29 cellular contexts compared by ENCODE assay signal in genomic region chr1:160874935-160875334, GRCh38. TPM values are rescaled to one million over a fixed set of nuclear protein-coding genes. Genes with fewer than 3 reads are reported as not detected.
A peak's percentile ranks its signal among the peaks of the same experiment; 100 is the strongest.
DNase-seq lines count a peak whose midpoint lies in the region; ATAC-seq, FAIRE-seq and TF ChIP-seq lines count a peak whose summit lies in the region.
"Had no signal": no experiment of that assay in that cellular context is flagged by ENCODE, and none has a peak within 500 bp of the region (broad histone marks: within the 10 kb centered on the region; RNA-seq: fewer than 3 reads in every experiment).

No MANE protein-coding gene starts in this region.

- FAIRE-seq in K562 (lab: Jason Lieb, UNC) = no peak

- no peaks in the 10 kb centered on the region for H3K36me3 ChIP-seq in K562 (ENCODE audit: control insufficient read depth, insufficient read depth, low read length)
- H3K36me3 ChIP-seq: heart right ventricle, right lobe of liver had no signal

- 2% methylated on average over 3 of the region's 3 CpGs for WGBS in K562 (ENCODE audit: insufficient coverage, low coverage, missing lambda C conversion rate)

- no peak overlapping the region for H3K4me3 ChIP-seq in K562
- H3K4me3 ChIP-seq: heart right ventricle, right lobe of liver, testis had no signal

- no peaks in the 10 kb centered on the region for H4K20me1 ChIP-seq in K562 (replicated peaks; ENCODE audit: control insufficient read depth, insufficient read depth, low read length)

- no peak overlapping the region for H2AFZ ChIP-seq in K562 (ENCODE audit: low read depth, low read length)

- H3K27ac Mint-ChIP-seq in activated naive CD4-positive, alpha-beta T cell treated with anti-CD3 and anti-CD28 coated beads for 36 hours = no peak overlapping the region
- no peak overlapping the region for H3K27ac Mint-ChIP-seq in stimulated activated memory B cell treated with anti-CD40 and anti-IgM and Interleukin-4, amounts not matched to agents 10 μg/mL and 1 μg/mL and 100 μg/mL, for 72 hours
- H3K27ac Mint-ChIP-seq in activated T-helper 2 cell treated with anti-CD3 and anti-CD28 coated beads, Interferon-gamma antibody, Interleukin-2, Interleukin-4, amounts not matched to agents 10 μg/mL and 5 μg/mL and 100 μg/mL, durations not matched to agents 14 hours and 24 hours and 36 hours = no peak overlapping the region
- H3K27ac Mint-ChIP-seq: activated T-helper 1 cell treated with anti-CD3 and anti-CD28 coated beads, Interleukin-12 subunit alpha, Interleukin-12 subunit beta, Interleukin-2, Interleukin-4 antibody, amounts not matched to agents 30 ng/mL and 10 ng/mL and 1 ng/mL, durations not matched to agents 14 hours and 24 hours and 36 hours; CD4-positive, CD25-positive, alpha-beta regulatory T cell had no signal

- H3K27me3 Mint-ChIP-seq in activated naive CD4-positive, alpha-beta T cell treated with anti-CD3 and anti-CD28 coated beads for 36 hours (ENCODE audit: low read depth) = no peaks in the 10 kb centered on the region
- H3K27me3 Mint-ChIP-seq in stimulated activated memory B cell treated with anti-CD40 and anti-IgM and Interleukin-4, amounts not matched to agents 10 μg/mL and 1 μg/mL and 100 μg/mL, for 72 hours = peaks cover 10% of the 10 kb centered on the region
- peaks cover 5% of the 10 kb centered on the region for H3K27me3 Mint-ChIP-seq in activated T-helper 2 cell treated with anti-CD3 and anti-CD28 coated beads, Interferon-gamma antibody, Interleukin-2, Interleukin-4, amounts not matched to agents 10 μg/mL and 5 μg/mL and 100 μg/mL, durations not matched to agents 14 hours and 24 hours and 36 hours (ENCODE audit: low read depth)

- no peak overlapping the region for H3K4me3 Mint-ChIP-seq in activated naive CD4-positive, alpha-beta T cell treated with anti-CD3 and anti-CD28 coated beads for 36 hours
- no peak overlapping the region for H3K4me3 Mint-ChIP-seq in stimulated activated memory B cell treated with anti-CD40 and anti-IgM and Interleukin-4, amounts not matched to agents 10 μg/mL and 1 μg/mL and 100 μg/mL, for 72 hours
- H3K4me3 Mint-ChIP-seq in activated T-helper 2 cell treated with anti-CD3 and anti-CD28 coated beads, Interferon-gamma antibody, Interleukin-2, Interleukin-4, amounts not matched to agents 10 μg/mL and 5 μg/mL and 100 μg/mL, durations not matched to agents 14 hours and 24 hours and 36 hours (ENCODE audit: low read depth) = no peak overlapping the region
- H3K4me3 Mint-ChIP-seq: activated T-helper 1 cell treated with anti-CD3 and anti-CD28 coated beads, Interleukin-12 subunit alpha, Interleukin-12 subunit beta, Interleukin-2, Interleukin-4 antibody, amounts not matched to agents 30 ng/mL and 10 ng/mL and 1 ng/mL, durations not matched to agents 14 hours and 24 hours and 36 hours; CD4-positive, CD25-positive, alpha-beta regulatory T cell had no signal

- no peak overlapping the region for H3K9ac ChIP-seq in K562 (ENCODE audit: insufficient read depth in 1 of 2, low read depth in 2 of 2, low read length in 2 of 2)
- H3K9ac ChIP-seq: SK-N-SH had no signal

- H3K9me3 ChIP-seq in K562 (replicated peaks; ENCODE audit: control insufficient read depth, insufficient read depth, low read depth, low read length) = no peaks in the 10 kb centered on the region
- H3K9me3 ChIP-seq: heart right ventricle, right lobe of liver, SK-N-SH, testis had no signal

- no peak for TF ChIP-seq RAD21 in K562 (CRISPR knock-in tag; conservative IDR thresholded peaks at IDR 0.05 in 1 of 2, IDR thresholded peaks at IDR 0.05 in 1 of 2)

- ATAC-seq in K562 = no peak
- ATAC-seq in stimulated activated memory B cell treated with anti-CD40 and anti-IgM and Interleukin-4, amounts not matched to agents 10 μg/mL and 1 μg/mL and 100 μg/mL, for 72 hours = peak; percentile 36
- no peak for ATAC-seq in GM18861 (IDR thresholded peaks at IDR 0.05; ENCODE audit: unreplicated experiment)
- ATAC-seq: heart right ventricle, left lobe of liver had no signal

- TF ChIP-seq EP300 in K562 (IDR thresholded peaks at IDR 0.05; ENCODE audit: low read length) = no peak

- H3K9me3 Mint-ChIP-seq in activated naive CD4-positive, alpha-beta T cell treated with anti-CD3 and anti-CD28 coated beads for 36 hours = no peaks in the 10 kb centered on the region
- no peaks in the 10 kb centered on the region for H3K9me3 Mint-ChIP-seq in stimulated activated memory B cell treated with anti-CD40 and anti-IgM and Interleukin-4, amounts not matched to agents 10 μg/mL and 1 μg/mL and 100 μg/mL, for 72 hours
- H3K9me3 Mint-ChIP-seq in activated T-helper 2 cell treated with anti-CD3 and anti-CD28 coated beads, Interferon-gamma antibody, Interleukin-2, Interleukin-4, amounts not matched to agents 10 μg/mL and 5 μg/mL and 100 μg/mL, durations not matched to agents 14 hours and 24 hours and 36 hours = no peaks in the 10 kb centered on the region
- H3K9me3 Mint-ChIP-seq: activated T-helper 1 cell treated with anti-CD3 and anti-CD28 coated beads, Interleukin-12 subunit alpha, Interleukin-12 subunit beta, Interleukin-2, Interleukin-4 antibody, amounts not matched to agents 30 ng/mL and 10 ng/mL and 1 ng/mL, durations not matched to agents 14 hours and 24 hours and 36 hours; CD4-positive, CD25-positive, alpha-beta regulatory T cell; naive B cell had no signal

- CTCF ChIA-PET in activated naive CD4-positive, alpha-beta T cell treated with anti-CD3 and anti-CD28 coated beads for 36 hours (lab: Charles Lee) = interaction anchor here (0.7 to 1.8 kb wide), 3 partner anchors 39 to 623 kb away, joined by 3 to 7 read pairs (median 3); no protein-coding TSS in a partner anchor
- CTCF ChIA-PET in K562 (lab: Yijun Ruan, JAX; ENCODE audit: low intra/inter-chr PET ratio) = no interaction called here

- H3K9me1 ChIP-seq in K562 (ENCODE audit: control insufficient read depth, insufficient read depth, low read length) = no peaks in the 10 kb centered on the region

- DNase-seq in activated naive CD4-positive, alpha-beta T cell treated with anti-CD3 and anti-CD28 coated beads for 36 hours = peak; percentile 38
- no peak for DNase-seq in activated naive CD4-positive, alpha-beta T cell (lab: John Stamatoyannopoulos, UW)
- DNase-seq in M059J (ENCODE audit: low read depth) (peak; percentile 5), K562 (ENCODE audit: extremely low read depth in 1 of 4, low spot score in 3 of 4) (no peak), globus pallidus (ENCODE audit: low spot score) (no peak)
- no peak for DNase-seq in activated T-helper 2 cell treated with anti-CD3 and anti-CD28 coated beads, Interferon-gamma antibody, Interleukin-2, Interleukin-4, amounts not matched to agents 10 μg/mL and 5 μg/mL and 100 μg/mL, durations not matched to agents 14 hours and 24 hours and 36 hours (ENCODE audit: low spot score)
- DNase-seq: aorta; CD4-positive, CD25-positive, alpha-beta regulatory T cell; central memory CD4-positive, alpha-beta T cell; heart right ventricle; KBM-7; naive B cell; NCI-H1694; NCI-H2171 treated with DMSO at 0.1 percent for 48 hours; NCI-H526; right lobe of liver; RPMI8226; SK-N-SH; testis had no signal

- no peak for TF ChIP-seq CTCF in K562 (IDR thresholded peaks at IDR 0.05 in 2 of 3, conservative IDR thresholded peaks at IDR 0.05 in 1 of 3; ENCODE audit: insufficient read depth in 2 of 3, low read depth in 1 of 3, low read length in 3 of 3)

- H3K27ac ChIP-seq in K562 (ENCODE audit: extremely low read depth, low read depth, low read length) = no peak overlapping the region
- H3K27ac ChIP-seq: epithelial cell of prostate, heart right ventricle, right lobe of liver, testis had no signal

- peaks cover 5 to 31% of the 10 kb centered on the region in 2 experiments; a peak in 4 of 5 replicates for H3K27me3 ChIP-seq in K562 (ENCODE audit: control insufficient read depth in 2 of 2, insufficient read depth in 2 of 2, low read length in 2 of 2)
- H3K27me3 ChIP-seq: right lobe of liver, testis had no signal

- H3K4me1 Mint-ChIP-seq in activated naive CD4-positive, alpha-beta T cell treated with anti-CD3 and anti-CD28 coated beads for 36 hours (ENCODE audit: low read depth) = peaks cover 16% of the 10 kb centered on the region
- peaks cover 22% of the 10 kb centered on the region for H3K4me1 Mint-ChIP-seq in stimulated activated memory B cell treated with anti-CD40 and anti-IgM and Interleukin-4, amounts not matched to agents 10 μg/mL and 1 μg/mL and 100 μg/mL, for 72 hours
- peaks cover 10% of the 10 kb centered on the region for H3K4me1 Mint-ChIP-seq in activated T-helper 2 cell treated with anti-CD3 and anti-CD28 coated beads, Interferon-gamma antibody, Interleukin-2, Interleukin-4, amounts not matched to agents 10 μg/mL and 5 μg/mL and 100 μg/mL, durations not matched to agents 14 hours and 24 hours and 36 hours (ENCODE audit: low read depth)

- no peak overlapping the region for H3K4me2 ChIP-seq in K562 (ENCODE audit: insufficient read depth, low read length)
- H3K4me2 ChIP-seq: SK-N-SH had no signal

- in situ Hi-C loops in K562 (cut with MboI) = no loop called here

- intact Hi-C loops in activated naive CD4-positive, alpha-beta T cell treated with anti-CD3 and anti-CD28 coated beads for 36 hours (cut with micrococcal nuclease) = loop anchor here (5.0 kb wide), 1 partner anchor 193 kb away; no protein-coding TSS in a partner anchor
- intact Hi-C loops in K562 (cut with micrococcal nuclease) = no loop called here
- intact Hi-C loops in activated T-helper 2 cell treated with anti-CD3 and anti-CD28 coated beads, Interferon-gamma antibody, Interleukin-2, Interleukin-4, amounts not matched to agents 10 μg/mL and 5 μg/mL and 100 μg/mL, durations not matched to agents 14 hours and 24 hours and 36 hours (cut with micrococcal nuclease) = loop anchor here (5.0 kb wide), 2 partner anchors 78 to 193 kb away; partner anchors contain the start of gene LY9

- no peak for TF ChIP-seq POLR2A in K562 (conservative IDR thresholded peaks at IDR 0.05)

- no peaks in the 10 kb centered on the region for H3K36me3 Mint-ChIP-seq in activated naive CD4-positive, alpha-beta T cell treated with anti-CD3 and anti-CD28 coated beads for 36 hours (ENCODE audit: low read depth)
- no peaks in the 10 kb centered on the region for H3K36me3 Mint-ChIP-seq in stimulated activated memory B cell treated with anti-CD40 and anti-IgM and Interleukin-4, amounts not matched to agents 10 μg/mL and 1 μg/mL and 100 μg/mL, for 72 hours
- H3K36me3 Mint-ChIP-seq in activated T-helper 2 cell treated with anti-CD3 and anti-CD28 coated beads, Interferon-gamma antibody, Interleukin-2, Interleukin-4, amounts not matched to agents 10 μg/mL and 5 μg/mL and 100 μg/mL, durations not matched to agents 14 hours and 24 hours and 36 hours (ENCODE audit: low read depth) = no peaks in the 10 kb centered on the region
- H3K36me3 Mint-ChIP-seq: naive B cell had no signal

- no peaks in the 10 kb centered on the region for H3K4me1 ChIP-seq in K562 (replicated peaks in 1 of 2; ENCODE audit: control insufficient read depth in 2 of 2, insufficient read depth in 2 of 2, low read length in 2 of 2)
- H3K4me1 ChIP-seq: right lobe of liver, testis had no signal

- BruUV-seq in K562 (replicated peaks; lab: Mats Ljungman, UMichigan) = no TSS peak

- no peaks in the 10 kb centered on the region for H3K79me2 ChIP-seq in K562 (ENCODE audit: control insufficient read depth, insufficient read depth, low read length)

- POLR2A ChIA-PET in K562 (lab: Yijun Ruan, JAX) = no interaction called here

RNA-seq across cellular contexts. Expression of gene ITLN1, which starts 10.0 kb away (rescaled TPM):
- total RNA-seq in activated naive CD4-positive, alpha-beta T cell treated with anti-CD3 and anti-CD28 coated beads for 36 hours = not detected
- not detected in 2 replicates for total RNA-seq in M059J (2014; rRNA removed; shearing (Covaris generic))
- total RNA-seq in K562 (2011; cell fraction: chromatin; rRNA removed; ENCODE audit: low replicate concordance) = not detected in 2 replicates
- total RNA-seq in K562 (2011; cell fraction: nucleolus; rRNA removed) = not detected in 2 replicates
- total RNA-seq in K562 (2011; cell fraction: nucleoplasm; rRNA removed) = not detected in 2 replicates
- total RNA-seq in K562 (2014; rRNA removed) (not detected in 2 replicates), K562 (2014; rRNA removed; fragmentation: Illumina TruSeq; extraction: Trizol) (not detected in 2 replicates), K562 (2015; rRNA removed; fragmentation: Illumina TruSeq; extraction: Trizol) (not detected in 2 replicates), K562 (2021) (not detected in 2 replicates)
- polyA plus RNA-seq in K562 (2011; rRNA removed) (not detected in 2 replicates), K562 (2014; fragmentation: Illumina TruSeq; extraction: Trizol) (not detected in 2 replicates), K562 (2014; fragmentation: Nextera tagmentation; extraction: Ambion mirVana) (not detected), K562 (2014; rRNA removed) (not detected in 2 replicates)
- polyA plus RNA-seq in K562 (2011; cell fraction: cytosol; rRNA removed) = not detected in 2 replicates
- not detected in 2 replicates for polyA plus RNA-seq in K562 (2011; cell fraction: nucleus; rRNA removed)
- polyA plus RNA-seq in K562 (2012) = not detected in 2 replicates
- polyA minus RNA-seq in K562 (2011; rRNA and poly(A)+ RNA removed) = not detected in 2 replicates
- not detected in 2 replicates for polyA minus RNA-seq in K562 (2011; cell fraction: cytosol; rRNA and poly(A)+ RNA removed)
- polyA minus RNA-seq in K562 (2011; cell fraction: nucleus; rRNA and poly(A)+ RNA removed) = not detected in 2 replicates
- not detected in 2 replicates for total RNA-seq in activated T-helper 2 cell treated with anti-CD3 and anti-CD28 coated beads, Interferon-gamma antibody, Interleukin-2, Interleukin-4, amounts not matched to agents 10 μg/mL and 5 μg/mL and 100 μg/mL, durations not matched to agents 14 hours and 24 hours and 36 hours
- total RNA-seq: activated CD8-positive, alpha-beta memory T cell treated with anti-CD3 and anti-CD28 coated beads for 36 hours; activated T-helper 1 cell treated with anti-CD3 and anti-CD28 coated beads, Interleukin-12 subunit alpha, Interleukin-12 subunit beta, Interleukin-2, Interleukin-4 antibody, amounts not matched to agents 30 ng/mL and 10 ng/mL and 1 ng/mL, durations not matched to agents 14 hours and 24 hours and 36 hours; CD4-positive, CD25-positive, alpha-beta regulatory T cell; dermis microvascular lymphatic vessel endothelial cell; HT-29; osteoblast; T-helper 2 cell treated with Interferon-gamma antibody and Interleukin-4, amounts not matched to agents 100 ng/mL and 5 ng/mL, for 36 hours had no signal
- polyA plus RNA-seq: CD4-positive, CD25-positive, alpha-beta regulatory T cell; SK-N-SH had no signal

RNA-seq across cellular contexts. Expression of gene CD244, which starts 12.2 kb away (rescaled TPM):
- under 1 TPM in 1 of 2 experiments, not detected in 1; 0.15 TPM for total RNA-seq in activated naive CD4-positive, alpha-beta T cell treated with anti-CD3 and anti-CD28 coated beads for 36 hours
- total RNA-seq in M059J (2014; rRNA removed; shearing (Covaris generic)) = not detected in 2 replicates
- not detected in 2 replicates for total RNA-seq in K562 (2011; cell fraction: chromatin; rRNA removed; ENCODE audit: low replicate concordance)
- total RNA-seq in K562 (2011; cell fraction: nucleolus; rRNA removed) = not detected in 2 replicates
- not detected in 2 replicates for total RNA-seq in K562 (2011; cell fraction: nucleoplasm; rRNA removed)
- total RNA-seq in K562 (2014; rRNA removed) (not detected in 2 replicates), K562 (2014; rRNA removed; fragmentation: Illumina TruSeq; extraction: Trizol) (not detected in 2 replicates), K562 (2015; rRNA removed; fragmentation: Illumina TruSeq; extraction: Trizol) (not detected in 2 replicates), K562 (2021) (not detected in 2 replicates)
- polyA plus RNA-seq in K562 (2011; rRNA removed) (not detected in 2 replicates), K562 (2014; fragmentation: Illumina TruSeq; extraction: Trizol) (not detected in 2 replicates), K562 (2014; fragmentation: Nextera tagmentation; extraction: Ambion mirVana) (not detected), K562 (2014; rRNA removed) (not detected in 2 replicates)
- polyA plus RNA-seq in K562 (2011; cell fraction: cytosol; rRNA removed) = not detected in 2 replicates
- polyA plus RNA-seq in K562 (2011; cell fraction: nucleus; rRNA removed) = not detected in 2 replicates
- polyA plus RNA-seq in K562 (2012) = 0.06 TPM in 1 of 2 replicates, not detected in the other
- not detected in 2 replicates for polyA minus RNA-seq in K562 (2011; rRNA and poly(A)+ RNA removed)
- polyA minus RNA-seq in K562 (2011; cell fraction: cytosol; rRNA and poly(A)+ RNA removed) = not detected in 2 replicates
- not detected in 2 replicates for polyA minus RNA-seq in K562 (2011; cell fraction: nucleus; rRNA and poly(A)+ RNA removed)
- total RNA-seq in activated T-helper 2 cell treated with anti-CD3 and anti-CD28 coated beads, Interferon-gamma antibody, Interleukin-2, Interleukin-4, amounts not matched to agents 10 μg/mL and 5 μg/mL and 100 μg/mL, durations not matched to agents 14 hours and 24 hours and 36 hours = 0.21 and 0.32 TPM in 2 replicates
- total RNA-seq: dermis microvascular lymphatic vessel endothelial cell, HT-29, osteoblast had no signal
- polyA plus RNA-seq: SK-N-SH had no signal

Comparison
In these comparisons a context has a peak if more than half of its experiments do, and no peak if none do; other contexts are left out.
1. DNase-seq: peak in activated naive CD4-positive, alpha-beta T cell treated with anti-CD3 and anti-CD28 coated beads for 36 hours (single experiment) and M059J (single experiment); none in activated naive CD4-positive, alpha-beta T cell (0 of 4), K562 (0 of 4), activated T-helper 2 cell treated with anti-CD3 and anti-CD28 coated beads, Interferon-gamma antibody, Interleukin-2, Interleukin-4, amounts not matched to agents 10 μg/mL and 5 μg/mL and 100 μg/mL, durations not matched to agents 14 hours and 24 hours and 36 hours (single experiment) and globus pallidus (single experiment).